In genomic region chr5:68290260-68290674, GRCh38 we compare ENCODE assay signal across 9 cellular contexts.
DNase-seq lines count a peak whose midpoint lies in the region; ATAC-seq and TF ChIP-seq lines count a peak whose summit lies in the region.
"Had no signal": no experiment of that assay in that cellular context is flagged by ENCODE, and none has a peak within 500 bp of the region (broad histone marks: within the 10 kb centered on the region; RNA-seq: fewer than 3 reads in every experiment).

No MANE protein-coding gene starts in this region.

- CTCF ChIA-PET in activated CD4-positive, alpha-beta T cell treated with anti-CD3 and anti-CD28 coated beads, Interleukin-2, amount 10 ng/mL, durations not matched to agents 7 days and 5 days (lab: Charles Lee) = no interaction called here

- peaks cover 14% of the 10 kb centered on the region for H3K36me3 Mint-ChIP-seq in chondrocyte (ENCODE audit: low read depth)
- peaks cover 49% of the 10 kb centered on the region for H3K36me3 Mint-ChIP-seq in activated CD4-positive, alpha-beta T cell treated with anti-CD3 and anti-CD28 coated beads, Interleukin-2, amount 10 ng/mL, durations not matched to agents 7 days and 5 days (ENCODE audit: low read depth)

- peak in 1 of 2 donors; percentile 19 for TF ChIP-seq RAD21 in liver (IDR thresholded peaks at IDR 0.05)

- H3K4me3 Mint-ChIP-seq in chondrocyte (ENCODE audit: unreplicated experiment) = peak overlapping the region; percentile 82
- no peak overlapping the region for H3K4me3 Mint-ChIP-seq in activated CD4-positive, alpha-beta T cell treated with anti-CD3 and anti-CD28 coated beads, Interleukin-2, amount 10 ng/mL, durations not matched to agents 7 days and 5 days

- H3K4me1 ChIP-seq in liver (ENCODE audit: control insufficient read depth in 4 of 4, insufficient read depth in 4 of 4, low read length in 3 of 4) (peaks cover 8 to 47% (median 36%) of the 10 kb centered on the region in 4 donors), suprapubic skin (peaks cover 65% of the 10 kb centered on the region)

- peaks cover 84% of the 10 kb centered on the region for H3K4me1 Mint-ChIP-seq in chondrocyte (ENCODE audit: low read depth)
- H3K4me1 Mint-ChIP-seq in activated CD4-positive, alpha-beta T cell treated with anti-CD3 and anti-CD28 coated beads, Interleukin-2, amount 10 ng/mL, durations not matched to agents 7 days and 5 days = peaks cover 69% of the 10 kb centered on the region

- H3K27me3 Mint-ChIP-seq in chondrocyte (ENCODE audit: low read depth) = no peaks in the 10 kb centered on the region
- no peaks in the 10 kb centered on the region for H3K27me3 Mint-ChIP-seq in activated CD4-positive, alpha-beta T cell treated with anti-CD3 and anti-CD28 coated beads, Interleukin-2, amount 10 ng/mL, durations not matched to agents 7 days and 5 days

- no peaks in the 10 kb centered on the region for H3K27me3 ChIP-seq in liver (ENCODE audit: control insufficient read depth in 4 of 4, insufficient read depth in 4 of 4, low read length in 3 of 4)
- no peaks in the 10 kb centered on the region for H3K27me3 ChIP-seq in suprapubic skin
- H3K27me3 ChIP-seq in MG63 = no peaks in the 10 kb centered on the region

- H3K27ac Mint-ChIP-seq in chondrocyte (ENCODE audit: unreplicated experiment) = peak overlapping the region; percentile 96
- H3K27ac Mint-ChIP-seq in activated CD4-positive, alpha-beta T cell treated with anti-CD3 and anti-CD28 coated beads, Interleukin-2, amount 10 ng/mL, durations not matched to agents 7 days and 5 days = no peak overlapping the region

- TF ChIP-seq CTCF in chondrocyte (IDR thresholded peaks at IDR 0.05) (no peak), liver (IDR thresholded peaks at IDR 0.05; ENCODE audit: low read depth, low read length, missing input control) (no peak), suprapubic skin (IDR thresholded peaks at IDR 0.05) (no peak)

- H3K9ac ChIP-seq in liver (ENCODE audit: low read depth in 1 of 2, low read length in 2 of 2) = peak overlapping the region; percentile 33 to 90

- no peak for TF ChIP-seq EP300 in suprapubic skin (IDR thresholded peaks at IDR 0.05)

- TF ChIP-seq POLR2A in suprapubic skin (IDR thresholded peaks at IDR 0.05) = no peak

- no peaks in the 10 kb centered on the region for H3K9me3 Mint-ChIP-seq in chondrocyte (ENCODE audit: low read depth)
- H3K9me3 Mint-ChIP-seq in activated CD4-positive, alpha-beta T cell treated with anti-CD3 and anti-CD28 coated beads, Interleukin-2, amount 10 ng/mL, durations not matched to agents 7 days and 5 days = no peaks in the 10 kb centered on the region

- no peak for ATAC-seq in sciatic nerve
- ATAC-seq: activated CD4-positive, CD25-positive, alpha-beta regulatory T cell treated with anti-CD3 and anti-CD28 coated beads, Interleukin-2, amount 50 U/mL, for 24 hours had no signal

- peak; percentile 46 for DNase-seq in M059J (ENCODE audit: low read depth)
- no peak for DNase-seq in chondrocyte (ENCODE audit: low spot score)
- no peak for DNase-seq in suprapubic skin (ENCODE audit: low spot score in 2 of 2)
- DNase-seq in sciatic nerve (ENCODE audit: low spot score) = no peak
- DNase-seq in MG63 = no peak
- no peak for DNase-seq in activated CD4-positive, alpha-beta T cell treated with anti-CD3 and anti-CD28 coated beads, Interleukin-2, amount 10 ng/mL, durations not matched to agents 7 days and 5 days
- DNase-seq: foreskin melanocyte had no signal

- intact Hi-C loops in sciatic nerve (cut with DNase I) = no loop called here

- H3K4me3 ChIP-seq in liver (ENCODE audit: low read depth in 1 of 3, low read length in 3 of 3) = peak overlapping the region; percentile 35 to 71 (median 65)
- peak overlapping the region; percentile 51 for H3K4me3 ChIP-seq in suprapubic skin
- H3K4me3 ChIP-seq in MG63 = no peak overlapping the region

- WGBS in liver = 31% methylated on average over 4 of the region's 4 CpGs
- 42% methylated on average over 4 of the region's 4 CpGs for WGBS in suprapubic skin

- H3K9me3 ChIP-seq in liver (ENCODE audit: control insufficient read depth in 4 of 4, low read length in 3 of 4) = no peaks in the 10 kb centered on the region
- no peaks in the 10 kb centered on the region for H3K9me3 ChIP-seq in suprapubic skin
- H3K9me3 ChIP-seq in MG63 = no peaks in the 10 kb centered on the region

- H3K36me3 ChIP-seq in liver (ENCODE audit: control insufficient read depth in 4 of 4, insufficient read depth in 3 of 4, low read depth in 1 of 4, low read length in 3 of 4) (peaks cover 4 to 28% (median 26%) of the 10 kb centered on the region in 4 donors), suprapubic skin (peaks cover 34% of the 10 kb centered on the region), MG63 (peaks cover 16% of the 10 kb centered on the region)

- POLR2A ChIA-PET in activated CD4-positive, alpha-beta T cell treated with anti-CD3 and anti-CD28 coated beads, Interleukin-2, amount 10 ng/mL, durations not matched to agents 7 days and 5 days (lab: Charles Lee) = no interaction called here

- H3K27ac ChIP-seq in liver (ENCODE audit: low read depth in 1 of 2, low read length in 2 of 2) (peak overlapping the region; percentile 85 to 94), suprapubic skin (peak overlapping the region; percentile 30)

TF ChIP-seq in liver, 16 proteins besides CTCF, POLR2A, EP300 and RAD21:
- no peak for TF ChIP-seq GABPA (IDR thresholded peaks at IDR 0.05 in 1 of 2, conservative IDR thresholded peaks at IDR 0.05 in 1 of 2)
